25 cellular contexts compared by ENCODE assay signal in genomic region chr7:36072620-36073019, GRCh38.
"Had no signal": no experiment of that assay in that cellular context is flagged by ENCODE, and none has a peak within 500 bp of the region (broad histone marks: within the 10 kb centered on the region; RNA-seq: fewer than 3 reads in every experiment).

No MANE protein-coding gene starts in this region.

- H3K4me3 Mint-ChIP-seq: naive thymus-derived CD4-positive, alpha-beta T cell; natural killer cell; nephron; neural progenitor cell; stimulated activated memory B cell treated with anti-CD40 and anti-IgM and Interleukin-4, amounts not matched to agents 10 μg/mL and 1 μg/mL and 100 μg/mL, for 72 hours; stimulated activated naive CD8-positive, alpha-beta T cell treated with anti-CD3 and anti-CD28 coated beads, Interleukin-15, amount 100 ng/mL, for 72 hours had no signal

- H3K9me3 ChIP-seq: ovary, psoas muscle, right lobe of liver, tibial artery, transverse colon, upper lobe of left lung had no signal

- ATAC-seq: naive thymus-derived CD4-positive, alpha-beta T cell; natural killer cell; psoas muscle; right cardiac atrium; stimulated activated naive CD8-positive, alpha-beta T cell treated with anti-CD3 and anti-CD28 coated beads, Interleukin-15, amount 100 ng/mL, for 72 hours; stimulated activated naive CD8-positive, alpha-beta T cell treated with anti-CD3 and anti-CD28 coated beads, Interleukin-15, Interleukin-2, amounts not matched to agents 100 U/mL and 50 U/mL, for 24 hours had no signal

- H3K36me3 Mint-ChIP-seq: naive thymus-derived CD4-positive, alpha-beta T cell; natural killer cell; neural progenitor cell; stimulated activated memory B cell treated with anti-CD40 and anti-IgM and Interleukin-4, amounts not matched to agents 10 μg/mL and 1 μg/mL and 100 μg/mL, for 72 hours had no signal

- H3K27me3 ChIP-seq: neural progenitor cell, ovary, right lobe of liver, tibial artery, transverse colon, upper lobe of left lung had no signal

- H3K4me1 Mint-ChIP-seq: naive thymus-derived CD4-positive, alpha-beta T cell; natural killer cell; stimulated activated memory B cell treated with anti-CD40 and anti-IgM and Interleukin-4, amounts not matched to agents 10 μg/mL and 1 μg/mL and 100 μg/mL, for 72 hours; stimulated activated naive CD8-positive, alpha-beta T cell treated with anti-CD3 and anti-CD28 coated beads, Interleukin-15, amount 100 ng/mL, for 72 hours had no signal

- H3K4me3 ChIP-seq: neural progenitor cell, ovary, psoas muscle, right lobe of liver, tibial artery, transverse colon, upper lobe of left lung had no signal

- H3K4me1 ChIP-seq: right lobe of liver, tibial artery, transverse colon, upper lobe of left lung had no signal

- DNase-seq: naive thymus-derived CD4-positive, alpha-beta T cell; natural killer cell; occipital lobe; ovary; posterior cingulate gyrus; psoas muscle; right cardiac atrium; right lobe of liver; small intestine; stimulated activated CD4-positive, alpha-beta T cell treated with anti-CD3 and anti-CD28 coated beads, Interleukin-12 subunit alpha, Interleukin-12 subunit beta, amount 100 ng/mL, for 4 hours; stimulated activated CD4-positive, alpha-beta T cell treated with anti-CD3 and anti-CD28 coated beads, Interleukin-1b, Interleukin-23, amount 100 ng/mL, for 48 hours; stimulated activated CD4-positive, alpha-beta T cell treated with anti-CD3 and anti-CD28 coated beads, Interleukin-4, amount 100 ng/mL, for 1 hour; stimulated activated CD4-positive, alpha-beta T cell treated with anti-CD3 and anti-CD28 coated beads, Interleukin-4, amount 100 ng/mL, for 4 hours; stimulated activated CD8-positive, alpha-beta memory T cell treated with anti-CD3 and anti-CD28 coated beads, Interleukin-4, amount 100 ng/mL, for 48 hours; stimulated activated naive CD4-positive, alpha-beta T cell; stimulated activated naive CD8-positive, alpha-beta T cell treated with anti-CD3 and anti-CD28 coated beads, Interleukin-15, amount 100 ng/mL, for 72 hours; stimulated activated naive CD8-positive, alpha-beta T cell treated with anti-CD3 and anti-CD28 coated beads, Interleukin-15, Interleukin-2, amounts not matched to agents 100 U/mL and 50 U/mL, for 24 hours; transverse colon; upper lobe of left lung had no signal

- H3K27me3 Mint-ChIP-seq: progenitor cell of endocrine pancreas had no signal

- H3K9ac ChIP-seq: neural progenitor cell, parathyroid adenoma had no signal

- H3K27ac ChIP-seq: neural progenitor cell, ovary, parathyroid adenoma, psoas muscle, right lobe of liver, tibial artery, transverse colon, upper lobe of left lung had no signal

- H3K27ac Mint-ChIP-seq: naive thymus-derived CD4-positive, alpha-beta T cell; natural killer cell; nephron; neural progenitor cell; progenitor cell of endocrine pancreas; stimulated activated memory B cell treated with anti-CD40 and anti-IgM and Interleukin-4, amounts not matched to agents 10 μg/mL and 1 μg/mL and 100 μg/mL, for 72 hours; stimulated activated naive CD8-positive, alpha-beta T cell treated with anti-CD3 and anti-CD28 coated beads, Interleukin-15, amount 100 ng/mL, for 72 hours had no signal

- H3K9me3 Mint-ChIP-seq: naive thymus-derived CD4-positive, alpha-beta T cell; natural killer cell; nephron; neural progenitor cell; stimulated activated memory B cell treated with anti-CD40 and anti-IgM and Interleukin-4, amounts not matched to agents 10 μg/mL and 1 μg/mL and 100 μg/mL, for 72 hours; stimulated activated naive CD8-positive, alpha-beta T cell treated with anti-CD3 and anti-CD28 coated beads, Interleukin-15, amount 100 ng/mL, for 72 hours had no signal

- H3K36me3 ChIP-seq: neural progenitor cell, ovary, right lobe of liver, tibial artery, transverse colon, upper lobe of left lung had no signal
